In the genomic region with DNA sequence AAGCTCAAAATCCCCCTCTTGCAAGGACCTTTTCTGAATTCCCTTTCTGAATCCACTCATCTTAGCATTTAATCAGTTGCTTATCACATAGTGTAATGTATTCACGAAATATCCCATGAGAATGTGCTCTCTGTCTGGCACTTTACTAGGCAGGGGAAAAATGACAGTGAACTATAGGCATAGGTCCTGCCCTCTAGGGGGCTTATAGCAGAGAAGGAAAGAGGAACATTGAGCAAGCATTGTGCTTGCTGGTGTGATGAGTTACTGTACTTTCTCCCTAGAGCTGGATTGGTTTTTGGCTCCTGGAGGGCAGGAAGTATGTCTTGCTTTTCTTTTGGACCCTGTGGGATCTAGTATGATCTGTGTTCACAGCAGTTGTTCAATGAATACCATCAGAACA, we compare ENCODE assay signal across 1 cellular context.
TF ChIP-seq lines count a peak whose summit lies in the region.

No MANE protein-coding gene starts in this region.

TF ChIP-seq in WTC11, 78 proteins besides CTCF, POLR2A, EP300 and RAD21 (continued from another document):
- TF ChIP-seq, protein P1, sequence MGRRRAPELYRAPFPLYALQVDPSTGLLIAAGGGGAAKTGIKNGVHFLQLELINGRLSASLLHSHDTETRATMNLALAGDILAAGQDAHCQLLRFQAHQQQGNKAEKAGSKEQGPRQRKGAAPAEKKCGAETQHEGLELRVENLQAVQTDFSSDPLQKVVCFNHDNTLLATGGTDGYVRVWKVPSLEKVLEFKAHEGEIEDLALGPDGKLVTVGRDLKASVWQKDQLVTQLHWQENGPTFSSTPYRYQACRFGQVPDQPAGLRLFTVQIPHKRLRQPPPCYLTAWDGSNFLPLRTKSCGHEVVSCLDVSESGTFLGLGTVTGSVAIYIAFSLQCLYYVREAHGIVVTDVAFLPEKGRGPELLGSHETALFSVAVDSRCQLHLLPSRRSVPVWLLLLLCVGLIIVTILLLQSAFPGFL (CRISPR knock-in tag; IDR thresholded peaks at IDR 0.05; ENCODE audit: borderline replicate concordance), result no peak
- TF ChIP-seq, protein P2, sequence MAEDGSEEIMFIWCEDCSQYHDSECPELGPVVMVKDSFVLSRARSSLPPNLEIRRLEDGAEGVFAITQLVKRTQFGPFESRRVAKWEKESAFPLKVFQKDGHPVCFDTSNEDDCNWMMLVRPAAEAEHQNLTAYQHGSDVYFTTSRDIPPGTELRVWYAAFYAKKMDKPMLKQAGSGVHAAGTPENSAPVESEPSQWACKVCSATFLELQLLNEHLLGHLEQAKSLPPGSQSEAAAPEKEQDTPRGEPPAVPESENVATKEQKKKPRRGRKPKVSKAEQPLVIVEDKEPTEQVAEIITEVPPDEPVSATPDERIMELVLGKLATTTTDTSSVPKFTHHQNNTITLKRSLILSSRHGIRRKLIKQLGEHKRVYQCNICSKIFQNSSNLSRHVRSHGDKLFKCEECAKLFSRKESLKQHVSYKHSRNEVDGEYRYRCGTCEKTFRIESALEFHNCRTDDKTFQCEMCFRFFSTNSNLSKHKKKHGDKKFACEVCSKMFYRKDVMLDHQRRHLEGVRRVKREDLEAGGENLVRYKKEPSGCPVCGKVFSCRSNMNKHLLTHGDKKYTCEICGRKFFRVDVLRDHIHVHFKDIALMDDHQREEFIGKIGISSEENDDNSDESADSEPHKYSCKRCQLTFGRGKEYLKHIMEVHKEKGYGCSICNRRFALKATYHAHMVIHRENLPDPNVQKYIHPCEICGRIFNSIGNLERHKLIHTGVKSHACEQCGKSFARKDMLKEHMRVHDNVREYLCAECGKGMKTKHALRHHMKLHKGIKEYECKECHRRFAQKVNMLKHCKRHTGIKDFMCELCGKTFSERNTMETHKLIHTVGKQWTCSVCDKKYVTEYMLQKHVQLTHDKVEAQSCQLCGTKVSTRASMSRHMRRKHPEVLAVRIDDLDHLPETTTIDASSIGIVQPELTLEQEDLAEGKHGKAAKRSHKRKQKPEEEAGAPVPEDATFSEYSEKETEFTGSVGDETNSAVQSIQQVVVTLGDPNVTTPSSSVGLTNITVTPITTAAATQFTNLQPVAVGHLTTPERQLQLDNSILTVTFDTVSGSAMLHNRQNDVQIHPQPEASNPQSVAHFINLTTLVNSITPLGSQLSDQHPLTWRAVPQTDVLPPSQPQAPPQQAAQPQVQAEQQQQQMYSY (CRISPR knock-in tag; IDR thresholded peaks at IDR 0.05), result no peak
- TF ChIP-seq ZNF232 (CRISPR knock-in tag; IDR thresholded peaks at IDR 0.05) (no peak), NR1H2 (CRISPR knock-in tag; IDR thresholded peaks at IDR 0.05) (no peak), MXD4 (CRISPR knock-in tag; IDR thresholded peaks at IDR 0.05; ENCODE audit: borderline replicate concordance) (no peak), JUN (CRISPR knock-in tag; IDR thresholded peaks at IDR 0.05) (no peak), SOX15 (CRISPR knock-in tag; IDR thresholded peaks at IDR 0.05) (no peak), GRHL2 (CRISPR knock-in tag; IDR thresholded peaks at IDR 0.05; ENCODE audit: insufficient replicate concordance, severe bottlenecking) (no peak), ATF1 (CRISPR knock-in tag; IDR thresholded peaks at IDR 0.05) (no peak)
- TF ChIP-seq, protein P3, sequence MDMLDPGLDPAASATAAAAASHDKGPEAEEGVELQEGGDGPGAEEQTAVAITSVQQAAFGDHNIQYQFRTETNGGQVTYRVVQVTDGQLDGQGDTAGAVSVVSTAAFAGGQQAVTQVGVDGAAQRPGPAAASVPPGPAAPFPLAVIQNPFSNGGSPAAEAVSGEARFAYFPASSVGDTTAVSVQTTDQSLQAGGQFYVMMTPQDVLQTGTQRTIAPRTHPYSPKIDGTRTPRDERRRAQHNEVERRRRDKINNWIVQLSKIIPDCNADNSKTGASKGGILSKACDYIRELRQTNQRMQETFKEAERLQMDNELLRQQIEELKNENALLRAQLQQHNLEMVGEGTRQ (CRISPR knock-in tag; IDR thresholded peaks at IDR 0.05), result no peak
- TF ChIP-seq, protein P4, sequence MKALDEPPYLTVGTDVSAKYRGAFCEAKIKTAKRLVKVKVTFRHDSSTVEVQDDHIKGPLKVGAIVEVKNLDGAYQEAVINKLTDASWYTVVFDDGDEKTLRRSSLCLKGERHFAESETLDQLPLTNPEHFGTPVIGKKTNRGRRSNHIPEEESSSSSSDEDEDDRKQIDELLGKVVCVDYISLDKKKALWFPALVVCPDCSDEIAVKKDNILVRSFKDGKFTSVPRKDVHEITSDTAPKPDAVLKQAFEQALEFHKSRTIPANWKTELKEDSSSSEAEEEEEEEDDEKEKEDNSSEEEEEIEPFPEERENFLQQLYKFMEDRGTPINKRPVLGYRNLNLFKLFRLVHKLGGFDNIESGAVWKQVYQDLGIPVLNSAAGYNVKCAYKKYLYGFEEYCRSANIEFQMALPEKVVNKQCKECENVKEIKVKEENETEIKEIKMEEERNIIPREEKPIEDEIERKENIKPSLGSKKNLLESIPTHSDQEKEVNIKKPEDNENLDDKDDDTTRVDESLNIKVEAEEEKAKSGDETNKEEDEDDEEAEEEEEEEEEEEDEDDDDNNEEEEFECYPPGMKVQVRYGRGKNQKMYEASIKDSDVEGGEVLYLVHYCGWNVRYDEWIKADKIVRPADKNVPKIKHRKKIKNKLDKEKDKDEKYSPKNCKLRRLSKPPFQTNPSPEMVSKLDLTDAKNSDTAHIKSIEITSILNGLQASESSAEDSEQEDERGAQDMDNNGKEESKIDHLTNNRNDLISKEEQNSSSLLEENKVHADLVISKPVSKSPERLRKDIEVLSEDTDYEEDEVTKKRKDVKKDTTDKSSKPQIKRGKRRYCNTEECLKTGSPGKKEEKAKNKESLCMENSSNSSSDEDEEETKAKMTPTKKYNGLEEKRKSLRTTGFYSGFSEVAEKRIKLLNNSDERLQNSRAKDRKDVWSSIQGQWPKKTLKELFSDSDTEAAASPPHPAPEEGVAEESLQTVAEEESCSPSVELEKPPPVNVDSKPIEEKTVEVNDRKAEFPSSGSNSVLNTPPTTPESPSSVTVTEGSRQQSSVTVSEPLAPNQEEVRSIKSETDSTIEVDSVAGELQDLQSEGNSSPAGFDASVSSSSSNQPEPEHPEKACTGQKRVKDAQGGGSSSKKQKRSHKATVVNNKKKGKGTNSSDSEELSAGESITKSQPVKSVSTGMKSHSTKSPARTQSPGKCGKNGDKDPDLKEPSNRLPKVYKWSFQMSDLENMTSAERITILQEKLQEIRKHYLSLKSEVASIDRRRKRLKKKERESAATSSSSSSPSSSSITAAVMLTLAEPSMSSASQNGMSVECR (CRISPR knock-in tag; IDR thresholded peaks at IDR 0.05; ENCODE audit: borderline replicate concordance), result no peak
- TF ChIP-seq, protein P5, sequence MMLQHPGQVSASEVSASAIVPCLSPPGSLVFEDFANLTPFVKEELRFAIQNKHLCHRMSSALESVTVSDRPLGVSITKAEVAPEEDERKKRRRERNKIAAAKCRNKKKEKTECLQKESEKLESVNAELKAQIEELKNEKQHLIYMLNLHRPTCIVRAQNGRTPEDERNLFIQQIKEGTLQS (CRISPR knock-in tag; conservative IDR thresholded peaks at IDR 0.05), result no peak
